Comparison of ENCODE assay signal across 8 cellular contexts in genomic region chr1:229514578-229515275, GRCh38. TPM values are rescaled to one million over a fixed set of nuclear protein-coding genes. Genes with fewer than 3 reads are reported as not detected.
DNase-seq lines count a peak whose midpoint lies in the region; ATAC-seq and TF ChIP-seq lines count a peak whose summit lies in the region.

No MANE protein-coding gene starts in this region.

- H3K9me2 ChIP-seq in PC-3 (replicated peaks; ENCODE audit: low read length) (no peaks in the 10 kb centered on the region), neural cell (ENCODE audit: insufficient read depth, low read length) (no peaks in the 10 kb centered on the region)

- no peaks in the 10 kb centered on the region for H3K9me3 ChIP-seq in PC-3 (ENCODE audit: low read length)
- no peaks in the 10 kb centered on the region for H3K9me3 ChIP-seq in neural cell (ENCODE audit: low read length)
- no peaks in the 10 kb centered on the region for H3K9me3 ChIP-seq in suprapubic skin

- H3K4me3 ChIP-seq in AG04449 (ENCODE audit: low read depth, low read length) (no peak overlapping the region), PC-3 (ENCODE audit: low read length) (no peak overlapping the region), fibroblast of mammary gland (ENCODE audit: control insufficient read depth, low read depth, low read length) (no peak overlapping the region), neural cell (ENCODE audit: low read length) (no peak overlapping the region), suprapubic skin (no peak overlapping the region)

- DNase-seq in AG04449 (ENCODE audit: low read depth, low spot score) (peak; percentile 47), HuH-7.5 (ENCODE audit: low spot score) (peak; percentile 57), PC-3 (peak; percentile 82), fibroblast of mammary gland (ENCODE audit: low read depth) (peak; percentile 73), suprapubic skin (ENCODE audit: low spot score in 2 of 2) (peak in 1 of 2 donors; percentile 71)
- peak; percentile 55 to 57 for DNase-seq in activated T-cell treated with anti-CD3 and anti-CD28 coated beads, Interleukin-2, amount 50 U/mL, for 48 hours

- TSS peak; percentile 11 for BruUV-seq in PC-3 (replicated peaks; lab: Mats Ljungman, UMichigan)

- H3K9ac ChIP-seq in PC-3 (ENCODE audit: low read length): no peak overlapping the region
- no peak overlapping the region for H3K9ac ChIP-seq in neural cell (ENCODE audit: low read length)

- H3K36me3 ChIP-seq in PC-3 (ENCODE audit: low read depth, low read length) (peaks cover 4% of the 10 kb centered on the region; the same call in 1 of the 2 replicates), neural cell (ENCODE audit: insufficient read depth, low read length) (no peaks in the 10 kb centered on the region), suprapubic skin (peaks cover 12% of the 10 kb centered on the region)

- peak; percentile 83 for TF ChIP-seq CTCF in AG04449 (IDR thresholded peaks at IDR 0.05; ENCODE audit: insufficient read depth, low read length, missing control alignments)
- peak; percentile 91 for TF ChIP-seq CTCF in PC-3 (conservative IDR thresholded peaks at IDR 0.05; ENCODE audit: low read depth, low read length)
- peak; percentile 91 for TF ChIP-seq CTCF in fibroblast of mammary gland (conservative IDR thresholded peaks at IDR 0.05; ENCODE audit: control insufficient read depth, insufficient read depth, low read depth, low read length)
- TF ChIP-seq CTCF in neural cell (IDR thresholded peaks at IDR 0.05; ENCODE audit: poor library complexity, severe bottlenecking): peak; percentile 86
- TF ChIP-seq CTCF in suprapubic skin (IDR thresholded peaks at IDR 0.05): peak; percentile 25 to 81

- no peak overlapping the region for H3K4me2 ChIP-seq in PC-3 (ENCODE audit: low read length)
- no peak overlapping the region for H3K4me2 ChIP-seq in neural cell (ENCODE audit: low read length)

- POLR2A ChIA-PET in AG04449 (lab: Yijun Ruan, JAX): no interaction called here
- POLR2A ChIA-PET in PC-3 (lab: Charles Lee; ENCODE audit: unreplicated experiment): no interaction called here

- intact Hi-C loops in PC-3 (cut with micrococcal nuclease): loop anchor here (1.0 kb wide), 2 partner anchors 256 to 850 kb away; no protein-coding TSS in a partner anchor

- H3F3A ChIP-seq in PC-3 (ENCODE audit: low read length, unreplicated experiment): no peaks in the 10 kb centered on the region
- no peaks in the 10 kb centered on the region for H3F3A ChIP-seq in neural cell (ENCODE audit: insufficient read depth, low read length, poor library complexity, severe bottlenecking)

- WGBS in suprapubic skin: 34% methylated on average over 8 of the region's 8 CpGs

- H3K27ac ChIP-seq in PC-3 (ENCODE audit: low read length): no peak overlapping the region
- H3K27ac ChIP-seq in neural cell (ENCODE audit: low read length): no peak overlapping the region
- no peak overlapping the region for H3K27ac ChIP-seq in suprapubic skin

- peaks cover 6% of the 10 kb centered on the region for H3K4me1 ChIP-seq in PC-3 (ENCODE audit: insufficient read depth, low read length)
- peaks cover 3% of the 10 kb centered on the region for H3K4me1 ChIP-seq in suprapubic skin

- TF ChIP-seq RAD21 in neural cell (conservative IDR thresholded peaks at IDR 0.05): peak; percentile 74

- H3K27me3 ChIP-seq in PC-3 (ENCODE audit: low read length): no peaks in the 10 kb centered on the region
- no peaks in the 10 kb centered on the region for H3K27me3 ChIP-seq in neural cell (ENCODE audit: insufficient read depth, low read depth, low read length)
- H3K27me3 ChIP-seq in suprapubic skin: no peaks in the 10 kb centered on the region

- CTCF ChIA-PET in AG04449 (lab: Yijun Ruan, JAX): interaction anchor here (0.7 to 3.0 kb wide), 17 partner anchors 11 to 850 kb away, joined by 3 to 45 read pairs (median 6); no protein-coding TSS in a partner anchor
- CTCF ChIA-PET in PC-3 (lab: Charles Lee): no interaction called here

- H3K79me2 ChIP-seq in PC-3 (ENCODE audit: low read length): no peaks in the 10 kb centered on the region
- no peaks in the 10 kb centered on the region for H3K79me2 ChIP-seq in neural cell (replicated peaks; ENCODE audit: insufficient read depth, low read length)

- no peaks in the 10 kb centered on the region for H4K20me1 ChIP-seq in PC-3 (ENCODE audit: low read length)
- H4K20me1 ChIP-seq in neural cell (ENCODE audit: insufficient read depth): no peaks in the 10 kb centered on the region

- no peak for TF ChIP-seq POLR2A in suprapubic skin (IDR thresholded peaks at IDR 0.05)

- ATAC-seq in GM18502 (IDR thresholded peaks at IDR 0.05; ENCODE audit: poor library complexity, unreplicated experiment): peak; percentile 75
- ATAC-seq in PC-3: peak; percentile 99

- no peak overlapping the region for H2AFZ ChIP-seq in PC-3 (ENCODE audit: low read length)
- H2AFZ ChIP-seq in neural cell (ENCODE audit: low read depth, low read length): no peak overlapping the region

- TF ChIP-seq EP300 in neural cell (conservative IDR thresholded peaks at IDR 0.05; ENCODE audit: poor library complexity, severe bottlenecking): peak; percentile 55
- no peak for TF ChIP-seq EP300 in suprapubic skin (IDR thresholded peaks at IDR 0.05)

TF ChIP-seq in neural cell, 6 proteins besides CTCF, POLR2A, EP300 and RAD21:
- TF ChIP-seq SMC3 (conservative IDR thresholded peaks at IDR 0.05; ENCODE audit: poor library complexity) (peak; percentile 86), POLR2AphosphoS5 (IDR thresholded peaks at IDR 0.05) (peak; percentile 26), MXI1 (conservative IDR thresholded peaks at IDR 0.05; ENCODE audit: poor library complexity, severe bottlenecking) (no peak), TAF1 (IDR thresholded peaks at IDR 0.05; ENCODE audit: low read depth) (no peak)

RNA-seq across cellular contexts. Expression of gene NUP133, which starts 6.6 kb away (rescaled TPM):
- 63.6 and 66.5 TPM in 2 replicates for total RNA-seq in PC-3 (2014; rRNA removed)
- polyA plus RNA-seq in neural cell: 60.2 and 73.4 TPM in 2 replicates
- polyA minus RNA-seq in neural cell: 85.7 and 87.5 TPM in 2 replicates
- total RNA-seq in suprapubic skin: 10 to 100 TPM; 26.6 to 58.1 (median 38.8) TPM

RNA-seq across cellular contexts. Expression of gene ABCB10, which starts 43.8 kb away (rescaled TPM):
- 27.4 and 30.4 TPM in 2 replicates for total RNA-seq in PC-3 (2014; rRNA removed)
- 27.9 and 31.4 TPM in 2 replicates for polyA plus RNA-seq in neural cell
- 18.9 and 20.9 TPM in 2 replicates for polyA minus RNA-seq in neural cell
- total RNA-seq in suprapubic skin: 10 to 100 TPM; 10.5 to 15.2 (median 13.0) TPM
